In the genomic region with DNA sequence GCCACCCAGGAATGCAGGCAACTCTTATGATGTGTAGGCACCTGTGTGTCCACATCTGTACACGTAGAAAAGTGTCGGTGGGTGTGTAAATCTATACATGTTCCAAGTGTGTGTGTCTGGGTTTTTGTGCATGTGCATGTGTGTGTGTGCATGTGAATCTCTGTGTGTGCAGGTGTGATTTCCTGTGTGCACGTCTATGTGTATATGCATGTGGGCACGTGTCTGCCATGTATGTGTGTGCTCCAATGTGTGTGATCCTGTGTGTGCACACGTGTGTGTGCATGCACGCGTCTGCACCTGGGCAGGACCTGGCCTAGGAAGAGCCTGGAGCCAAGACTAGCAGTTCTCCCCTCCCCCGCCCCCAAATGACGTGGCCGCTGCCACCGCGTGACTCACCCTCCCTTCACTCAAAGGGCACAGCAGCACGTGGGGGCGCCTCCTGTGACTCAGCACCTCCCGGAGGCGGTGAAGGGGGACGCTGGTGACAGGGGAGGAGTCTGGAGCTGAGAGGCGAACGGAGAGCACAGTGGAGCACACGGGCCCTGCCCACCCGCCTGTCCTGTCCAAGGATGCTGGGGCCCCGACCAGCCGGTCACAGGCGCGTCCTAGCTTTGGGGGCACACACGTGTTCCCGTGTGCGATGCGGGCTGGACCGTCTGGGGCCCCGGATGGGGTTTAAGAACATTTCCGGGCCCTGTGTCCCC, we compare ENCODE assay signal across 1 cellular context.
TF ChIP-seq lines count a peak whose summit lies in the region.

No MANE protein-coding gene starts in this region.

TF ChIP-seq in HepG2, 621 proteins besides CTCF, POLR2A, EP300 and RAD21 (continued from another document and continues in another):
- TF ChIP-seq CREM (IDR thresholded peaks at IDR 0.05) (peak; percentile 95), CREM (CRISPR knock-in tag; IDR thresholded peaks at IDR 0.05) (no peak), ZBTB3 (CRISPR knock-in tag; IDR thresholded peaks at IDR 0.05; ENCODE audit: borderline replicate concordance, low read depth) (peak; percentile 86; the same call in 1 of the 2 replicates), ZNF615 (CRISPR knock-in tag; IDR thresholded peaks at IDR 0.05; ENCODE audit: borderline replicate concordance) (no peak), NFKB2 (CRISPR knock-in tag; IDR thresholded peaks at IDR 0.05; ENCODE audit: borderline replicate concordance) (peak; percentile 84; the same call in 1 of the 2 replicates), SRSF1 (optimal IDR thresholded peaks at IDR 0.05; ENCODE audit: low read depth, low read length) (peak; percentile 64), KLF13 (CRISPR knock-in tag; IDR thresholded peaks at IDR 0.05) (no peak), PHB2 (IDR thresholded peaks at IDR 0.05; ENCODE audit: partially characterized antibody) (no peak), ZNF343 (CRISPR knock-in tag; IDR thresholded peaks at IDR 0.05) (no peak; the same call in 1 of the 2 replicates), MED13 (CRISPR knock-in tag; IDR thresholded peaks at IDR 0.05) (0 out of 2 replicates have a peak, but pooled peaks have one; percentile 30), ZBTB21 (CRISPR knock-in tag; IDR thresholded peaks at IDR 0.05) (peak; percentile 51; the same call in 1 of the 2 replicates), NR2F2 (IDR thresholded peaks at IDR 0.05; ENCODE audit: borderline replicate concordance, low read depth) (no peak), CBX1 (IDR thresholded peaks at IDR 0.05; ENCODE audit: low read depth) (no peak), RXRA (CRISPR knock-in tag; IDR thresholded peaks at IDR 0.05) (peak; percentile 85), U2AF2 (IDR thresholded peaks at IDR 0.05; ENCODE audit: low read depth, low read length) (peak; percentile 59; the same call in 1 of the 2 replicates), NR2F6 (IDR thresholded peaks at IDR 0.05) (peak; percentile 77; the same call in 1 of the 2 replicates), NR2F6 (CRISPR knock-in tag; IDR thresholded peaks at IDR 0.05) (peak; percentile 94), TP53 (CRISPR knock-in tag; conservative IDR thresholded peaks at IDR 0.05) (no peak), ZNF547 (CRISPR knock-in tag; IDR thresholded peaks at IDR 0.05) (peak; percentile 66; the same call in 1 of the 2 replicates), ZEB1 (IDR thresholded peaks at IDR 0.05; ENCODE audit: insufficient replicate concordance, low read depth) (no peak), ZIK1 (CRISPR knock-in tag; IDR thresholded peaks at IDR 0.05; ENCODE audit: borderline replicate concordance, low read depth) (peak; percentile 85), SETDB1 (CRISPR knock-in tag; IDR thresholded peaks at IDR 0.05; ENCODE audit: borderline replicate concordance) (no peak), ZNF138 (CRISPR knock-in tag; IDR thresholded peaks at IDR 0.05; ENCODE audit: low read depth) (no peak), SP1 (IDR thresholded peaks at IDR 0.05) (no peak), SP1 (CRISPR knock-in tag; IDR thresholded peaks at IDR 0.05) (peak; percentile 72; the same call in 1 of the 2 replicates), ZNF788 (CRISPR knock-in tag; IDR thresholded peaks at IDR 0.05; ENCODE audit: borderline replicate concordance) (peak; percentile 96), KDM2A (CRISPR knock-in tag; IDR thresholded peaks at IDR 0.05; ENCODE audit: borderline replicate concordance, low read depth) (peak; percentile 71), FOSL2 (CRISPR knock-in tag; IDR thresholded peaks at IDR 0.05) (peak; percentile 100)
- TF ChIP-seq, protein P1, sequence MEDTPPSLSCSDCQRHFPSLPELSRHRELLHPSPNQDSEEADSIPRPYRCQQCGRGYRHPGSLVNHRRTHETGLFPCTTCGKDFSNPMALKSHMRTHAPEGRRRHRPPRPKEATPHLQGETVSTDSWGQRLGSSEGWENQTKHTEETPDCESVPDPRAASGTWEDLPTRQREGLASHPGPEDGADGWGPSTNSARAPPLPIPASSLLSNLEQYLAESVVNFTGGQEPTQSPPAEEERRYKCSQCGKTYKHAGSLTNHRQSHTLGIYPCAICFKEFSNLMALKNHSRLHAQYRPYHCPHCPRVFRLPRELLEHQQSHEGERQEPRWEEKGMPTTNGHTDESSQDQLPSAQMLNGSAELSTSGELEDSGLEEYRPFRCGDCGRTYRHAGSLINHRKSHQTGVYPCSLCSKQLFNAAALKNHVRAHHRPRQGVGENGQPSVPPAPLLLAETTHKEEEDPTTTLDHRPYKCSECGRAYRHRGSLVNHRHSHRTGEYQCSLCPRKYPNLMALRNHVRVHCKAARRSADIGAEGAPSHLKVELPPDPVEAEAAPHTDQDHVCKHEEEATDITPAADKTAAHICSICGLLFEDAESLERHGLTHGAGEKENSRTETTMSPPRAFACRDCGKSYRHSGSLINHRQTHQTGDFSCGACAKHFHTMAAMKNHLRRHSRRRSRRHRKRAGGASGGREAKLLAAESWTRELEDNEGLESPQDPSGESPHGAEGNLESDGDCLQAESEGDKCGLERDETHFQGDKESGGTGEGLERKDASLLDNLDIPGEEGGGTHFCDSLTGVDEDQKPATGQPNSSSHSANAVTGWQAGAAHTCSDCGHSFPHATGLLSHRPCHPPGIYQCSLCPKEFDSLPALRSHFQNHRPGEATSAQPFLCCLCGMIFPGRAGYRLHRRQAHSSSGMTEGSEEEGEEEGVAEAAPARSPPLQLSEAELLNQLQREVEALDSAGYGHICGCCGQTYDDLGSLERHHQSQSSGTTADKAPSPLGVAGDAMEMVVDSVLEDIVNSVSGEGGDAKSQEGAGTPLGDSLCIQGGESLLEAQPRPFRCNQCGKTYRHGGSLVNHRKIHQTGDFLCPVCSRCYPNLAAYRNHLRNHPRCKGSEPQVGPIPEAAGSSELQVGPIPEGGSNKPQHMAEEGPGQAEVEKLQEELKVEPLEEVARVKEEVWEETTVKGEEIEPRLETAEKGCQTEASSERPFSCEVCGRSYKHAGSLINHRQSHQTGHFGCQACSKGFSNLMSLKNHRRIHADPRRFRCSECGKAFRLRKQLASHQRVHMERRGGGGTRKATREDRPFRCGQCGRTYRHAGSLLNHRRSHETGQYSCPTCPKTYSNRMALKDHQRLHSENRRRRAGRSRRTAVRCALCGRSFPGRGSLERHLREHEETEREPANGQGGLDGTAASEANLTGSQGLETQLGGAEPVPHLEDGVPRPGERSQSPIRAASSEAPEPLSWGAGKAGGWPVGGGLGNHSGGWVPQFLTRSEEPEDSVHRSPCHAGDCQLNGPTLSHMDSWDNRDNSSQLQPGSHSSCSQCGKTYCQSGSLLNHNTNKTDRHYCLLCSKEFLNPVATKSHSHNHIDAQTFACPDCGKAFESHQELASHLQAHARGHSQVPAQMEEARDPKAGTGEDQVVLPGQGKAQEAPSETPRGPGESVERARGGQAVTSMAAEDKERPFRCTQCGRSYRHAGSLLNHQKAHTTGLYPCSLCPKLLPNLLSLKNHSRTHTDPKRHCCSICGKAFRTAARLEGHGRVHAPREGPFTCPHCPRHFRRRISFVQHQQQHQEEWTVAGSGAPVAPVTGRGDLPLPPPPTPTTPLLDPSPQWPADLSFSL (CRISPR knock-in tag; IDR thresholded peaks at IDR 0.05), result peak; percentile 79; the same call in 1 of the 2 replicates
- TF ChIP-seq, protein P2, sequence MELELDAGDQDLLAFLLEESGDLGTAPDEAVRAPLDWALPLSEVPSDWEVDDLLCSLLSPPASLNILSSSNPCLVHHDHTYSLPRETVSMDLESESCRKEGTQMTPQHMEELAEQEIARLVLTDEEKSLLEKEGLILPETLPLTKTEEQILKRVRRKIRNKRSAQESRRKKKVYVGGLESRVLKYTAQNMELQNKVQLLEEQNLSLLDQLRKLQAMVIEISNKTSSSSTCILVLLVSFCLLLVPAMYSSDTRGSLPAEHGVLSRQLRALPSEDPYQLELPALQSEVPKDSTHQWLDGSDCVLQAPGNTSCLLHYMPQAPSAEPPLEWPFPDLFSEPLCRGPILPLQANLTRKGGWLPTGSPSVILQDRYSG (CRISPR knock-in tag; IDR thresholded peaks at IDR 0.05), result peak; percentile 62; the same call in 1 of the 2 replicates
- TF ChIP-seq, protein P3, sequence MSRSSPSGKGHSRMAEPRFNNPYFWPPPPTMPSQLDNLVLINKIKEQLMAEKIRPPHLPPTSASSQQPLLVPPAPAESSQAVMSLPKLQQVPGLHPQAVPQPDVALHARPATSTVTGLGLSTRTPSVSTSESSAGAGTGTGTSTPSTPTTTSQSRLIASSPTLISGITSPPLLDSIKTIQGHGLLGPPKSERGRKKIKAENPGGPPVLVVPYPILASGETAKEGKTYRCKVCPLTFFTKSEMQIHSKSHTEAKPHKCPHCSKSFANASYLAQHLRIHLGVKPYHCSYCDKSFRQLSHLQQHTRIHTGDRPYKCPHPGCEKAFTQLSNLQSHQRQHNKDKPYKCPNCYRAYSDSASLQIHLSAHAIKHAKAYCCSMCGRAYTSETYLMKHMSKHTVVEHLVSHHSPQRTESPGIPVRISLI (CRISPR knock-in tag; IDR thresholded peaks at IDR 0.05; ENCODE audit: borderline replicate concordance), result no peak
- TF ChIP-seq, protein P4, sequence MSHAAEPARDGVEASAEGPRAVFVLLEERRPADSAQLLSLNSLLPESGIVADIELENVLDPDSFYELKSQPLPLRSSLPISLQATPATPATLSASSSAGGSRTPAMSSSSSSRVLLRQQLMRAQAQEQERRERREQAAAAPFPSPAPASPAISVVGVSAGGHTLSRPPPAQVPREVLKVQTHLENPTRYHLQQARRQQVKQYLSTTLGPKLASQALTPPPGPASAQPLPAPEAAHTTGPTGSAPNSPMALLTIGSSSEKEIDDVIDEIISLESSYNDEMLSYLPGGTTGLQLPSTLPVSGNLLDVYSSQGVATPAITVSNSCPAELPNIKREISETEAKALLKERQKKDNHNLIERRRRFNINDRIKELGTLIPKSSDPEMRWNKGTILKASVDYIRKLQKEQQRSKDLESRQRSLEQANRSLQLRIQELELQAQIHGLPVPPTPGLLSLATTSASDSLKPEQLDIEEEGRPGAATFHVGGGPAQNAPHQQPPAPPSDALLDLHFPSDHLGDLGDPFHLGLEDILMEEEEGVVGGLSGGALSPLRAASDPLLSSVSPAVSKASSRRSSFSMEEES (CRISPR knock-in tag; IDR thresholded peaks at IDR 0.05), result peak; percentile 99
- TF ChIP-seq, protein P5, sequence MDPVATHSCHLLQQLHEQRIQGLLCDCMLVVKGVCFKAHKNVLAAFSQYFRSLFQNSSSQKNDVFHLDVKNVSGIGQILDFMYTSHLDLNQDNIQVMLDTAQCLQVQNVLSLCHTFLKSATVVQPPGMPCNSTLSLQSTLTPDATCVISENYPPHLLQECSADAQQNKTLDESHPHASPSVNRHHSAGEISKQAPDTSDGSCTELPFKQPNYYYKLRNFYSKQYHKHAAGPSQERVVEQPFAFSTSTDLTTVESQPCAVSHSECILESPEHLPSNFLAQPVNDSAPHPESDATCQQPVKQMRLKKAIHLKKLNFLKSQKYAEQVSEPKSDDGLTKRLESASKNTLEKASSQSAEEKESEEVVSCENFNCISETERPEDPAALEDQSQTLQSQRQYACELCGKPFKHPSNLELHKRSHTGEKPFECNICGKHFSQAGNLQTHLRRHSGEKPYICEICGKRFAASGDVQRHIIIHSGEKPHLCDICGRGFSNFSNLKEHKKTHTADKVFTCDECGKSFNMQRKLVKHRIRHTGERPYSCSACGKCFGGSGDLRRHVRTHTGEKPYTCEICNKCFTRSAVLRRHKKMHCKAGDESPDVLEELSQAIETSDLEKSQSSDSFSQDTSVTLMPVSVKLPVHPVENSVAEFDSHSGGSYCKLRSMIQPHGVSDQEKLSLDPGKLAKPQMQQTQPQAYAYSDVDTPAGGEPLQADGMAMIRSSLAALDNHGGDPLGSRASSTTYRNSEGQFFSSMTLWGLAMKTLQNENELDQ (CRISPR knock-in tag; IDR thresholded peaks at IDR 0.05; ENCODE audit: borderline replicate concordance), result peak; percentile 72; the same call in 1 of the 2 replicates
- TF ChIP-seq, protein P6, sequence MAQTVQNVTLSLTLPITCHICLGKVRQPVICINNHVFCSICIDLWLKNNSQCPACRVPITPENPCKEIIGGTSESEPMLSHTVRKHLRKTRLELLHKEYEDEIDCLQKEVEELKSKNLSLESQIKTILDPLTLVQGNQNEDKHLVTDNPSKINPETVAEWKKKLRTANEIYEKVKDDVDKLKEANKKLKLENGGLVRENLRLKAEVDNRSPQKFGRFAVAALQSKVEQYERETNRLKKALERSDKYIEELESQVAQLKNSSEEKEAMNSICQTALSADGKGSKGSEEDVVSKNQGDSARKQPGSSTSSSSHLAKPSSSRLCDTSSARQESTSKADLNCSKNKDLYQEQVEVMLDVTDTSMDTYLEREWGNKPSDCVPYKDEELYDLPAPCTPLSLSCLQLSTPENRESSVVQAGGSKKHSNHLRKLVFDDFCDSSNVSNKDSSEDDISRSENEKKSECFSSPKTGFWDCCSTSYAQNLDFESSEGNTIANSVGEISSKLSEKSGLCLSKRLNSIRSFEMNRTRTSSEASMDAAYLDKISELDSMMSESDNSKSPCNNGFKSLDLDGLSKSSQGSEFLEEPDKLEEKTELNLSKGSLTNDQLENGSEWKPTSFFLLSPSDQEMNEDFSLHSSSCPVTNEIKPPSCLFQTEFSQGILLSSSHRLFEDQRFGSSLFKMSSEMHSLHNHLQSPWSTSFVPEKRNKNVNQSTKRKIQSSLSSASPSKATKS (CRISPR knock-in tag; IDR thresholded peaks at IDR 0.05), result no peak
- TF ChIP-seq, protein P7, sequence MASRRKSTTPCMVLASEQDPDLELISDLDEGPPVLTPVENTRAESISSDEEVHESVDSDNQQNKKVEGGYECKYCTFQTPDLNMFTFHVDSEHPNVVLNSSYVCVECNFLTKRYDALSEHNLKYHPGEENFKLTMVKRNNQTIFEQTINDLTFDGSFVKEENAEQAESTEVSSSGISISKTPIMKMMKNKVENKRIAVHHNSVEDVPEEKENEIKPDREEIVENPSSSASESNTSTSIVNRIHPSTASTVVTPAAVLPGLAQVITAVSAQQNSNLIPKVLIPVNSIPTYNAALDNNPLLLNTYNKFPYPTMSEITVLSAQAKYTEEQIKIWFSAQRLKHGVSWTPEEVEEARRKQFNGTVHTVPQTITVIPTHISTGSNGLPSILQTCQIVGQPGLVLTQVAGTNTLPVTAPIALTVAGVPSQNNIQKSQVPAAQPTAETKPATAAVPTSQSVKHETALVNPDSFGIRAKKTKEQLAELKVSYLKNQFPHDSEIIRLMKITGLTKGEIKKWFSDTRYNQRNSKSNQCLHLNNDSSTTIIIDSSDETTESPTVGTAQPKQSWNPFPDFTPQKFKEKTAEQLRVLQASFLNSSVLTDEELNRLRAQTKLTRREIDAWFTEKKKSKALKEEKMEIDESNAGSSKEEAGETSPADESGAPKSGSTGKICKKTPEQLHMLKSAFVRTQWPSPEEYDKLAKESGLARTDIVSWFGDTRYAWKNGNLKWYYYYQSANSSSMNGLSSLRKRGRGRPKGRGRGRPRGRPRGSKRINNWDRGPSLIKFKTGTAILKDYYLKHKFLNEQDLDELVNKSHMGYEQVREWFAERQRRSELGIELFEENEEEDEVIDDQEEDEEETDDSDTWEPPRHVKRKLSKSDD (CRISPR knock-in tag; IDR thresholded peaks at IDR 0.05; ENCODE audit: low read depth), result no peak; the same call in 1 of the 2 replicates
- TF ChIP-seq, protein P8, sequence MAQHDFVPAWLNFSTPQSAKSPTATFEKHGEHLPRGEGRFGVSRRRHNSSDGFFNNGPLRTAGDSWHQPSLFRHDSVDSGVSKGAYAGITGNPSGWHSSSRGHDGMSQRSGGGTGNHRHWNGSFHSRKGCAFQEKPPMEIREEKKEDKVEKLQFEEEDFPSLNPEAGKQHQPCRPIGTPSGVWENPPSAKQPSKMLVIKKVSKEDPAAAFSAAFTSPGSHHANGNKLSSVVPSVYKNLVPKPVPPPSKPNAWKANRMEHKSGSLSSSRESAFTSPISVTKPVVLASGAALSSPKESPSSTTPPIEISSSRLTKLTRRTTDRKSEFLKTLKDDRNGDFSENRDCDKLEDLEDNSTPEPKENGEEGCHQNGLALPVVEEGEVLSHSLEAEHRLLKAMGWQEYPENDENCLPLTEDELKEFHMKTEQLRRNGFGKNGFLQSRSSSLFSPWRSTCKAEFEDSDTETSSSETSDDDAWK (CRISPR knock-in tag; IDR thresholded peaks at IDR 0.05), result no peak
